In the genomic region with DNA sequence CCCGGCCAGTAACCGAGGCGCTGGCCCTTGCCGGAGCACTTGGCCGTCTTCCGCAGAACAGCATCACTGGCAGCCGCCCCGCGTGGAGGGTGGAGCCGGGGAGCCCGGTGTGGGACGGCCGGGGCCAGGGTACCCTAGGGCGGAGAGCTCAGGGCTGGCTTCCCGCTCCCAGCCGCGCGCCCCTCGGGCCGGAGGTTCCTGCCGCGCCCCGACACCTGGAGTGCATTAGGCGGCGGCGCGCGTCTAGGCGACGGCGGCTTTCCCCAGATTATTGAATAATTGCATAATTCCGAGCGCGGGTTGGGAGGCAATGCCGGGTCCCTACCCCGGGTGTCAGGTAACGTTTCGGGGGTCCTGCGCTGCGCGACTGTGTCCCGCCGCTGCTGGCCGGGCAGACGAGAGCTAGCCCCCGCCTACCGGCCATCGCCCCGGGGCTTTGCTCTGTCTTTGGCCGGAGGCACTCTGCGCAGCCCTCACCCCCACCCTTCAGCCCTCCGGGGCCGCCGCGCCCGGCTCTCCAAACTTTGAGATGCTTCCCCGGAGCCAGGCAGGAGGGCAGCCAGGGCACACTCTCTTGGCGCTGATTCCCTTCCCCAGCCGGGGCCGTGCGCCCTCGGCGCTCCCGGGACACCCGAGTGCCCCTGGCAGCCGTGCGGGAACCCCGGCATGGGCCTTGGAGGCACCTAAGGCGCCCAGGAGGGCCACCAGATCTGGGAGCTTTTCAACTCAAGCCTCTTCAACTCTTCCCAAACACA, we compare ENCODE assay signal across 8 cellular contexts. TPM values are rescaled to one million over a fixed set of nuclear protein-coding genes. Genes with fewer than 3 reads are reported as not detected.
DNase-seq lines count a peak whose midpoint lies in the region; ATAC-seq and TF ChIP-seq lines count a peak whose summit lies in the region.

No MANE protein-coding gene starts in this region.

- TF ChIP-seq CTCF in foreskin keratinocyte (conservative IDR thresholded peaks at IDR 0.05) = no peak

- H3K9me3 ChIP-seq in adipocyte (ENCODE audit: control insufficient read depth, low read length) (no peaks in the 10 kb centered on the region), iPS-18c (ENCODE audit: control insufficient read depth, insufficient read depth, low read length) (no peaks in the 10 kb centered on the region)

- DNase-seq in adipocyte (ENCODE audit: low read depth) (peak; percentile 78), sciatic nerve (ENCODE audit: low spot score) (peak; percentile 67), foreskin keratinocyte (no peak), HEK293T (ENCODE audit: extremely low spot score) (no peak)

- POLR2A ChIA-PET in HEK293T (lab: Yijun Ruan, JAX) = interaction anchor here (1.3 kb wide), 1 partner anchor 11 kb away, joined by 5 read pairs; no protein-coding TSS in a partner anchor

- H3K9ac ChIP-seq in adipocyte (ENCODE audit: low read length) = peak overlapping the region; percentile 82

- no peaks in the 10 kb centered on the region for H3K36me3 ChIP-seq in adipocyte (ENCODE audit: control insufficient read depth, insufficient read depth, low read length, severe bottlenecking)

- peak overlapping the region; percentile 39; the same call in 1 of the 2 replicates for H3K4me3 ChIP-seq in GM08714 (ENCODE audit: low read length)
- peak overlapping the region; percentile 83 for H3K4me3 ChIP-seq in adipocyte (ENCODE audit: low read length)
- H3K4me3 ChIP-seq in iPS-18c (ENCODE audit: insufficient read depth, low read depth, low read length) = peak overlapping the region; percentile 59

- ATAC-seq in sciatic nerve (peak; percentile 77), GM19324 (IDR thresholded peaks at IDR 0.05; ENCODE audit: low FRiP score, unreplicated experiment) (no peak), HG03108 (IDR thresholded peaks at IDR 0.05; ENCODE audit: unreplicated experiment) (no peak), foreskin keratinocyte (no peak)

- CTCF ChIA-PET in HEK293T (lab: Yijun Ruan, JAX) = no interaction called here

- intact Hi-C loops in sciatic nerve (cut with DNase I) = no loop called here

- peaks cover 4% of the 10 kb centered on the region for H3K27me3 ChIP-seq in adipocyte (replicated peaks; ENCODE audit: control insufficient read depth, insufficient read depth, low read length)
- H3K27me3 ChIP-seq in foreskin keratinocyte = peaks cover 96% of the 10 kb centered on the region

- H3K4me1 ChIP-seq in adipocyte (ENCODE audit: control insufficient read depth, insufficient read depth, low read length) (peaks cover 5% of the 10 kb centered on the region), foreskin keratinocyte (no peaks in the 10 kb centered on the region)

- no peak overlapping the region for H3K27ac ChIP-seq in foreskin keratinocyte

TF ChIP-seq in HEK293T, 16 proteins besides CTCF, POLR2A, EP300 and RAD21:
- TF ChIP-seq BHLHE40 (IDR thresholded peaks at IDR 0.05; ENCODE audit: borderline replicate concordance) = no peak
- no peak for TF ChIP-seq LEF1 (IDR thresholded peaks at IDR 0.05; ENCODE audit: borderline replicate concordance)
- no peak for TF ChIP-seq ARNT (IDR thresholded peaks at IDR 0.05)
- TF ChIP-seq ZNF384 (IDR thresholded peaks at IDR 0.05) = no peak
- no peak for TF ChIP-seq ELF4 (IDR thresholded peaks at IDR 0.05)
- no peak for TF ChIP-seq FOXM1 (IDR thresholded peaks at IDR 0.05; ENCODE audit: borderline replicate concordance)
- TF ChIP-seq SP1 (IDR thresholded peaks at IDR 0.05) = no peak
- no peak for TF ChIP-seq L3MBTL2 (conservative IDR thresholded peaks at IDR 0.05)
- no peak for TF ChIP-seq CTBP1 (IDR thresholded peaks at IDR 0.05; ENCODE audit: borderline replicate concordance)
- no peak for TF ChIP-seq FOXK2 (IDR thresholded peaks at IDR 0.05)
- TF ChIP-seq SUZ12 (IDR thresholded peaks at IDR 0.05) = no peak
- no peak for TF ChIP-seq FOXA1 (IDR thresholded peaks at IDR 0.05)

RNA-seq across cellular contexts. Expression of a gene that starts 0.7 kb away (rescaled TPM):
- total RNA-seq in sciatic nerve (10.3 TPM), foreskin keratinocyte (not detected in 2 replicates)
- polyA plus RNA-seq in foreskin keratinocyte = not detected in 2 replicates

Comparison
In these comparisons a context has a peak if more than half of its experiments do, and no peak if none do; other contexts are left out.
1. DNase-seq: peak in adipocyte (single experiment) and sciatic nerve (single experiment); none in foreskin keratinocyte (0 of 2) and HEK293T (single experiment).
2. RNA of a gene that starts 0.7 kb away (total RNA-seq): 10.3 TPM in sciatic nerve (single experiment); not detected in foreskin keratinocyte; every median in the first group is over 10 times any median in the second.
3. Peak in every context shown above with its lines, with median percentiles within 50 percentile points of each other: H3K4me3 ChIP-seq.